ENCODE assay signal across 22 cellular contexts in genomic region chr10:807163-807957, GRCh38.
"Had no signal": no experiment of that assay in that cellular context is flagged by ENCODE, and none has a peak within 500 bp of the region (broad histone marks: within the 10 kb centered on the region; RNA-seq: fewer than 3 reads in every experiment).

No MANE protein-coding gene starts in this region.

- H3K9me3 ChIP-seq: gastrocnemius medialis, right atrium auricular region, suprapubic skin, tibial artery, upper lobe of right lung had no signal

- H3K9me3 Mint-ChIP-seq: nephron progenitor cell; T-helper 1 cell treated with Interleukin-12 subunit alpha and Interleukin-12 subunit beta and Interleukin-4 antibody, amounts not matched to agents 30 μg/mL and 1 μg/mL, for 36 hours had no signal

- H3K4me3 Mint-ChIP-seq: activated CD8-positive, alpha-beta memory T cell treated with anti-CD3 and anti-CD28 coated beads, Interleukin-2, amount 10 ng/mL, durations not matched to agents 7 days and 5 days; activated CD8-positive, alpha-beta T cell treated with anti-CD3 and anti-CD28 coated beads, Interleukin-2, amount 10 ng/mL, durations not matched to agents 7 days and 5 days; nephron progenitor cell; T-helper 1 cell treated with Interleukin-12 subunit alpha and Interleukin-12 subunit beta and Interleukin-4 antibody, amounts not matched to agents 30 μg/mL and 1 μg/mL, for 36 hours had no signal

- DNase-seq: activated CD4-positive, alpha-beta T cell treated with anti-CD3 and anti-CD28 coated beads for 1 hour; activated CD4-positive, alpha-beta T cell treated with anti-CD3 and anti-CD28 coated beads, Interleukin-2, amount 50 U/mL, for 1 hour; activated CD8-positive, alpha-beta memory T cell treated with anti-CD3 and anti-CD28 coated beads, Interleukin-2, amount 10 ng/mL, durations not matched to agents 7 days and 5 days; activated CD8-positive, alpha-beta T cell treated with anti-CD3 and anti-CD28 coated beads, Interleukin-2, amount 10 ng/mL, durations not matched to agents 7 days and 5 days; activated gamma-delta T cell; activated naive CD4-positive, alpha-beta T cell treated with anti-CD3 and anti-CD28 coated beads, Interleukin-2, amount 50 U/mL, for 16 hours; effector CD8-positive, alpha-beta T cell; erythroblast; gastrocnemius medialis; glutamatergic neuron; left ventricle myocardium superior; nephron progenitor cell; stimulated activated CD4-positive, alpha-beta T cell treated with anti-CD3 and anti-CD28 coated beads, Interleukin-15, amount 100 ng/mL, for 24 hours; stimulated activated CD4-positive, alpha-beta T cell treated with anti-CD3 and anti-CD28 coated beads, Interleukin-2, amount 100 ng/mL, for 24 hours; stimulated activated naive CD4-positive, alpha-beta T cell; SW 1271; T1000; tibial artery; upper lobe of right lung had no signal

- H3K4me3 ChIP-seq: gastrocnemius medialis, right atrium auricular region, suprapubic skin, tibial artery, upper lobe of right lung had no signal

- H3K27ac ChIP-seq: gastrocnemius medialis, right atrium auricular region, suprapubic skin, tibial artery, upper lobe of right lung had no signal

- H3K27me3 ChIP-seq: gastrocnemius medialis, right atrium auricular region, suprapubic skin, tibial artery, upper lobe of right lung had no signal

- ATAC-seq: activated CD8-positive, alpha-beta memory T cell treated with anti-CD3 and anti-CD28 coated beads, Interleukin-2, amount 10 ng/mL, durations not matched to agents 7 days and 5 days; activated CD8-positive, alpha-beta T cell treated with anti-CD3 and anti-CD28 coated beads, Interleukin-2, amount 10 ng/mL, durations not matched to agents 7 days and 5 days; gastrocnemius medialis; left ventricle myocardium superior; upper lobe of right lung had no signal

- H3K27me3 Mint-ChIP-seq: activated CD8-positive, alpha-beta memory T cell treated with anti-CD3 and anti-CD28 coated beads, Interleukin-2, amount 10 ng/mL, durations not matched to agents 7 days and 5 days had no signal

- H3K27ac Mint-ChIP-seq: activated CD8-positive, alpha-beta memory T cell treated with anti-CD3 and anti-CD28 coated beads, Interleukin-2, amount 10 ng/mL, durations not matched to agents 7 days and 5 days; activated CD8-positive, alpha-beta T cell treated with anti-CD3 and anti-CD28 coated beads, Interleukin-2, amount 10 ng/mL, durations not matched to agents 7 days and 5 days; T-helper 1 cell treated with Interleukin-12 subunit alpha and Interleukin-12 subunit beta and Interleukin-4 antibody, amounts not matched to agents 30 μg/mL and 1 μg/mL, for 36 hours had no signal
